In genomic region chr19:42199440-42200115, GRCh38 we compare ENCODE assay signal across 9 cellular contexts. TPM values are rescaled to one million over a fixed set of nuclear protein-coding genes. Genes with fewer than 3 reads are reported as not detected.
DNase-seq lines count a peak whose midpoint lies in the region; ATAC-seq and TF ChIP-seq lines count a peak whose summit lies in the region.
"Had no signal": no experiment of that assay in that cellular context is flagged by ENCODE, and none has a peak within 500 bp of the region (broad histone marks: within the 10 kb centered on the region; RNA-seq: fewer than 3 reads in every experiment).

No MANE protein-coding gene starts in this region.

- TF ChIP-seq EP300 in suprapubic skin (IDR thresholded peaks at IDR 0.05) = no peak

- H3K36me3 Mint-ChIP-seq in CD14-positive monocyte = peaks cover 64 to 73% of the 10 kb centered on the region in 2 donors
- peaks cover 63% of the 10 kb centered on the region for H3K36me3 Mint-ChIP-seq in activated CD8-positive, alpha-beta T cell treated with anti-CD3 and anti-CD28 coated beads for 36 hours (ENCODE audit: low read depth)

- POLR2A ChIA-PET in activated CD8-positive, alpha-beta T cell treated with anti-CD3 and anti-CD28 coated beads for 36 hours (lab: Charles Lee) = interaction anchor here (0.6 to 1.6 kb wide), 5 partner anchors 8 to 334 kb away, joined by 3 to 4 read pairs (median 4); no protein-coding TSS in a partner anchor

- TF ChIP-seq POLR2A in suprapubic skin (IDR thresholded peaks at IDR 0.05) = no peak

- 62% methylated on average over 24 of the region's 32 CpGs for WGBS in suprapubic skin

- peaks cover 38% of the 10 kb centered on the region for H3K36me3 ChIP-seq in suprapubic skin

- H3K27ac Mint-ChIP-seq in CD14-positive monocyte = peak overlapping the region; percentile 100
- peak overlapping the region; percentile 95 for H3K27ac Mint-ChIP-seq in activated CD8-positive, alpha-beta T cell treated with anti-CD3 and anti-CD28 coated beads for 36 hours

- peak overlapping the region; percentile 9 for H3K4me3 ChIP-seq in suprapubic skin

- peak; percentile 88 for DNase-seq in CD14-positive monocyte (ENCODE audit: low spot score)
- DNase-seq in HUDEP-2 (lab: John Stamatoyannopoulos, UW; ENCODE audit: unreplicated experiment in 76 of 76) = peak; percentile 64 to 96 (median 87)
- DNase-seq in activated CD8-positive, alpha-beta T cell treated with anti-CD3 and anti-CD28 coated beads for 36 hours = peak; percentile 84
- DNase-seq in left cardiac atrium = peak; percentile 57
- peak in 1 of 2 donors; percentile 81 for DNase-seq in suprapubic skin (ENCODE audit: low spot score in 2 of 2)
- DNase-seq in DMS114 treated with DMSO at 0.1 percent for 48 hours (lab: John Stamatoyannopoulos, UW; ENCODE audit: unreplicated experiment) = no peak

- peaks cover 0 to 11% (median 4%) of the 10 kb centered on the region in 7 donors for H3K9me3 Mint-ChIP-seq in CD14-positive monocyte
- no peaks in the 10 kb centered on the region for H3K9me3 Mint-ChIP-seq in activated CD8-positive, alpha-beta T cell treated with anti-CD3 and anti-CD28 coated beads for 36 hours

- peak; percentile 74 for TF ChIP-seq CTCF in CD14-positive monocyte (IDR thresholded peaks at IDR 0.05)
- peak; percentile 50 for TF ChIP-seq CTCF in activated CD8-positive, alpha-beta T cell treated with anti-CD3 and anti-CD28 coated beads for 36 hours (IDR thresholded peaks at IDR 0.05)
- peak in 1 of 2 donors; percentile 41 for TF ChIP-seq CTCF in suprapubic skin (IDR thresholded peaks at IDR 0.05)

- peaks cover 52% of the 10 kb centered on the region for H3K4me1 ChIP-seq in suprapubic skin

- intact Hi-C loops in CD14-positive monocyte (cut with micrococcal nuclease) (loop anchor here (2.0 to 10.0 kb wide), 4 partner anchors 17 to 85 kb away; partner anchors contain the start of genes DEDD2 (in 1 of the 2) and POU2F2 (in 1 of the 2)), left cardiac atrium (cut with DNase I) (no loop called here)
- intact Hi-C loops in activated CD8-positive, alpha-beta T cell treated with anti-CD3 and anti-CD28 coated beads for 36 hours (cut with micrococcal nuclease) = no loop called here

- H3K27ac ChIP-seq in suprapubic skin = peak overlapping the region; percentile 24
- H3K27ac ChIP-seq: C4-2B had no signal

- H3K27me3 Mint-ChIP-seq in CD14-positive monocyte (ENCODE audit: low read depth in 3 of 3) = peaks cover 0 to 5% (median 0%) of the 10 kb centered on the region in 3 donors
- H3K27me3 Mint-ChIP-seq in activated CD8-positive, alpha-beta T cell treated with anti-CD3 and anti-CD28 coated beads for 36 hours = no peaks in the 10 kb centered on the region

- no peaks in the 10 kb centered on the region for H3K9me3 ChIP-seq in suprapubic skin

- H3K4me1 Mint-ChIP-seq in CD14-positive monocyte = peaks cover 87% of the 10 kb centered on the region
- peaks cover 80% of the 10 kb centered on the region for H3K4me1 Mint-ChIP-seq in activated CD8-positive, alpha-beta T cell treated with anti-CD3 and anti-CD28 coated beads for 36 hours (ENCODE audit: low read depth)

- ATAC-seq in GM19395 (IDR thresholded peaks at IDR 0.05; ENCODE audit: unreplicated experiment) (peak; percentile 63), left cardiac atrium (peak; percentile 32 to 64), HG02870 (IDR thresholded peaks at IDR 0.05; ENCODE audit: unreplicated experiment) (no peak)
- ATAC-seq in activated CD8-positive, alpha-beta T cell treated with anti-CD3 and anti-CD28 coated beads for 36 hours = peak; percentile 66

- CTCF ChIA-PET in activated CD8-positive, alpha-beta T cell treated with anti-CD3 and anti-CD28 coated beads for 36 hours (lab: Charles Lee) = interaction anchor here (1.0 to 5.5 kb wide), 12 partner anchors 11 to 202 kb away, joined by 3 to 41 read pairs (median 4); partner anchors contain the start of genes GSK3A and POU2F2

- no peaks in the 10 kb centered on the region for H3K27me3 ChIP-seq in suprapubic skin

- H3K4me3 Mint-ChIP-seq in CD14-positive monocyte = peak overlapping the region; percentile 79 to 86
- peak overlapping the region; percentile 72 for H3K4me3 Mint-ChIP-seq in activated CD8-positive, alpha-beta T cell treated with anti-CD3 and anti-CD28 coated beads for 36 hours

RNA-seq across cellular contexts. Expression of gene DEDD2, which starts 17.9 kb away (rescaled TPM):
- polyA plus RNA-seq in CD14-positive monocyte = 100 to 1,000 TPM; 125 to 133 TPM
- total RNA-seq in activated CD8-positive, alpha-beta T cell treated with anti-CD3 and anti-CD28 coated beads for 36 hours = 10 to 100 TPM; 21.7 to 22.5 TPM
- total RNA-seq in left cardiac atrium = 10 to 100 TPM; 10.7 to 17.6 TPM
- total RNA-seq in suprapubic skin = 10 to 100 TPM; 51.3 to 78.9 (median 65.6) TPM

RNA-seq across cellular contexts. Expression of gene ZNF526, which starts 20.5 kb away (rescaled TPM):
- polyA plus RNA-seq in CD14-positive monocyte = 1 to 10 TPM in 1 of 2 donors, under 1 TPM in 1; 0.96 to 1.3 TPM
- total RNA-seq in activated CD8-positive, alpha-beta T cell treated with anti-CD3 and anti-CD28 coated beads for 36 hours = 10 to 100 TPM; 12.0 to 12.3 TPM
- total RNA-seq in left cardiac atrium (1 to 10 TPM; 5.1 to 6.6 TPM), suprapubic skin (10 to 100 TPM in 2 of 4 donors, 1 to 10 TPM in 2; 4.2 to 12.9 (median 8.9) TPM)

RNA-seq across cellular contexts. Expression of gene GSK3A, which starts 42.8 kb away (rescaled TPM):
- polyA plus RNA-seq in CD14-positive monocyte = 10 to 100 TPM; 12.3 to 14.9 TPM
- total RNA-seq in activated CD8-positive, alpha-beta T cell treated with anti-CD3 and anti-CD28 coated beads for 36 hours = 10 to 100 TPM; 30.5 to 31.7 TPM
- total RNA-seq in left cardiac atrium = 10 to 100 TPM; 31.7 to 34.4 TPM
- total RNA-seq in suprapubic skin = 10 to 100 TPM; 24.0 to 37.3 (median 28.3) TPM

RNA-seq across cellular contexts. Expression of gene ERF, which starts 55.4 kb away (rescaled TPM):
- polyA plus RNA-seq in CD14-positive monocyte = 1 to 10 TPM; 2.3 to 3.4 TPM
- total RNA-seq in activated CD8-positive, alpha-beta T cell treated with anti-CD3 and anti-CD28 coated beads for 36 hours = 10 to 100 TPM; 60.0 to 69.2 TPM
- total RNA-seq in left cardiac atrium (10 to 100 TPM; 37.9 to 50.6 TPM), suprapubic skin (10 to 100 TPM; 36.8 to 49.5 (median 45.8) TPM)

Comparison
In these comparisons a context has a peak if more than half of its experiments do, and no peak if none do; other contexts are left out.
1. intact Hi-C loops: an anchor here in CD14-positive monocyte (2.0 to 10.0 kb wide); none called in activated CD8-positive, alpha-beta T cell treated with anti-CD3 and anti-CD28 coated beads for 36 hours and left cardiac atrium.